Comparison of ENCODE assay signal across 14 cellular contexts in genomic region chr3:197306374-197307086, GRCh38. TPM values are rescaled to one million over a fixed set of nuclear protein-coding genes. Genes with fewer than 3 reads are reported as not detected.
DNase-seq lines count a peak whose midpoint lies in the region; ATAC-seq, FAIRE-seq and TF ChIP-seq lines count a peak whose summit lies in the region.
"Had no signal": no experiment of that assay in that cellular context is flagged by ENCODE, and none has a peak within 500 bp of the region (broad histone marks: within the 10 kb centered on the region; RNA-seq: fewer than 3 reads in every experiment).

No MANE protein-coding gene starts in this region.

- no peaks in the 10 kb centered on the region for H3K9me3 ChIP-seq in SK-N-SH
- H3K9me3 ChIP-seq in fibroblast of lung (ENCODE audit: control insufficient read depth, insufficient read depth, low read depth, low read length), result no peaks in the 10 kb centered on the region
- no peaks in the 10 kb centered on the region for H3K9me3 ChIP-seq in BE2C

- H3K79me2 ChIP-seq in SK-N-SH (ENCODE audit: insufficient read depth) (no peaks in the 10 kb centered on the region), fibroblast of lung (ENCODE audit: control insufficient read depth, insufficient read depth, low read length) (no peaks in the 10 kb centered on the region)

- no peak overlapping the region for H3K4me2 ChIP-seq in SK-N-SH
- peak overlapping the region; percentile 47 for H3K4me2 ChIP-seq in fibroblast of lung (ENCODE audit: extremely low read depth, insufficient read depth, low read length)

- peak; percentile 77 for FAIRE-seq in H54 (lab: Jason Lieb, UNC)
- FAIRE-seq: TTC549 had no signal

- WGBS in SK-N-SH (ENCODE audit: low lambda C conversion rate), result 96% methylated on average over 6 of the region's 7 CpGs

- no peak for DNase-seq in H54 (ENCODE audit: insufficient read length, low spot score)
- DNase-seq in SK-N-SH, result no peak
- peak; percentile 75 to 93 for DNase-seq in fibroblast of lung (ENCODE audit: low read depth in 2 of 2)
- peak; percentile 86 for DNase-seq in retinal pigment epithelial cell (ENCODE audit: low read depth)
- DNase-seq in effector CD8-positive, alpha-beta T cell (lab: John Stamatoyannopoulos, UW), result no peak
- no peak for DNase-seq in BE2C
- DNase-seq in NK-92 (lab: John Stamatoyannopoulos, UW; ENCODE audit: unreplicated experiment), result no peak
- DNase-seq: activated T-cell treated with anti-CD3 and anti-CD28 coated beads, Interleukin-2, amount 50 U/mL, for 4 hours; NCI-H1105; NK-92 treated with Interleukin-12 subunit alpha and Interleukin-12 subunit beta, amount 100 ng/mL, for 24 hours; stimulated activated naive CD4-positive, alpha-beta T cell treated with Interleukin-2 at 50 U/mL for 16 hours had no signal

- TF ChIP-seq EP300 in SK-N-SH (IDR thresholded peaks at IDR 0.05; ENCODE audit: borderline replicate concordance in 1 of 2, low read depth in 1 of 2, low read length in 1 of 2), result no peak

- no peak overlapping the region for H3K4me3 ChIP-seq in SK-N-SH (ENCODE audit: low read depth in 2 of 2, low read length in 1 of 2)
- no peak overlapping the region for H3K4me3 ChIP-seq in fibroblast of lung (replicated peaks in 1 of 4; ENCODE audit: control extremely low read depth in 1 of 4, insufficient read depth in 1 of 4, low read depth in 3 of 4, low read length in 4 of 4)
- H3K4me3 ChIP-seq in retinal pigment epithelial cell (ENCODE audit: low read length), result no peak overlapping the region
- no peak overlapping the region for H3K4me3 ChIP-seq in BE2C (ENCODE audit: low read depth, low read length)
- H3K4me3 ChIP-seq: coronary artery had no signal

- no peak overlapping the region for H2AFZ ChIP-seq in SK-N-SH (ENCODE audit: low read depth)
- H2AFZ ChIP-seq in fibroblast of lung (ENCODE audit: low read length), result no peak overlapping the region

- POLR2A ChIA-PET in SK-N-SH (lab: Yijun Ruan, JAX), result no interaction called here

- H3K9ac ChIP-seq in SK-N-SH (no peak overlapping the region), fibroblast of lung (ENCODE audit: insufficient read depth, low read length) (no peak overlapping the region)

- ATAC-seq in GM18505 (IDR thresholded peaks at IDR 0.05; ENCODE audit: unreplicated experiment), result no peak

- CTCF ChIA-PET in SK-N-SH (lab: Yijun Ruan, JAX), result interaction anchor here (1.2 kb wide), 1 partner anchor 82 kb away, joined by 3 read pairs; no protein-coding TSS in a partner anchor

- TF ChIP-seq CTCF in SK-N-SH (IDR thresholded peaks at IDR 0.05) (no peak), fibroblast of lung (conservative IDR thresholded peaks at IDR 0.05 in 1 of 2, IDR thresholded peaks at IDR 0.05 in 1 of 2; ENCODE audit: low read depth in 1 of 2, low read length in 2 of 2) (no peak), retinal pigment epithelial cell (conservative IDR thresholded peaks at IDR 0.05; ENCODE audit: low read depth, low read length) (no peak), BE2C (IDR thresholded peaks at IDR 0.05; ENCODE audit: low read depth, low read length) (no peak)

- no peak for TF ChIP-seq RAD21 in SK-N-SH (IDR thresholded peaks at IDR 0.05; ENCODE audit: low read length)

- H4K20me1 ChIP-seq in SK-N-SH (ENCODE audit: insufficient read depth) (no peaks in the 10 kb centered on the region), fibroblast of lung (ENCODE audit: control insufficient read depth, extremely low read depth, insufficient read depth, low read length) (no peaks in the 10 kb centered on the region)

- TF ChIP-seq POLR2A in H54 (IDR thresholded peaks at IDR 0.05; ENCODE audit: low read depth, low read length), result no peak
- TF ChIP-seq POLR2A in GM18505 (IDR thresholded peaks at IDR 0.05; ENCODE audit: borderline replicate concordance, extremely low read depth, insufficient read depth, insufficient read length), result no peak

- H3K9me2 ChIP-seq in SK-N-SH, result no peaks in the 10 kb centered on the region

- peak overlapping the region in 1 of 2 experiments; percentile 44; a peak in 2 of 4 replicates for H3K27ac ChIP-seq in SK-N-SH (ENCODE audit: low read depth in 2 of 2, low read length in 1 of 2)
- H3K27ac ChIP-seq in fibroblast of lung (ENCODE audit: insufficient read depth, low read length), result peak overlapping the region; percentile 46

- H3K4me1 ChIP-seq in SK-N-SH (ENCODE audit: control insufficient read depth in 1 of 2, insufficient read depth in 2 of 2, low read depth in 1 of 2, low read length in 1 of 2) (peaks cover 2 to 26% of the 10 kb centered on the region in 2 experiments; a peak in 3 of 4 replicates), fibroblast of lung (ENCODE audit: control insufficient read depth, extremely low read depth, insufficient read depth, low read length) (peaks cover 12% of the 10 kb centered on the region), BE2C (no peaks in the 10 kb centered on the region)

- H3F3A ChIP-seq in SK-N-SH (replicated peaks; ENCODE audit: insufficient read depth), result peaks cover 20% of the 10 kb centered on the region

- H3K36me3 ChIP-seq in SK-N-SH (replicated peaks in 1 of 2; ENCODE audit: control insufficient read depth in 1 of 2, insufficient read depth in 2 of 2, low read length in 1 of 2) (no peaks in the 10 kb centered on the region), fibroblast of lung (ENCODE audit: control insufficient read depth, insufficient read depth, low read length) (no peaks in the 10 kb centered on the region), BE2C (no peaks in the 10 kb centered on the region)

- H3K27me3 ChIP-seq in SK-N-SH (ENCODE audit: insufficient read depth) (no peaks in the 10 kb centered on the region), fibroblast of lung (ENCODE audit: control insufficient read depth, insufficient read depth, low read length) (no peaks in the 10 kb centered on the region), BE2C (no peaks in the 10 kb centered on the region)

TF ChIP-seq in SK-N-SH, 30 proteins besides CTCF, POLR2A, EP300 and RAD21:
- TF ChIP-seq FOSL2 (IDR thresholded peaks at IDR 0.05; ENCODE audit: borderline replicate concordance, low read depth), result peak; percentile 16; the same call in 1 of the 2 replicates
- no peak for TF ChIP-seq PBX3 (IDR thresholded peaks at IDR 0.05)
- TF ChIP-seq NFIC (IDR thresholded peaks at IDR 0.05; ENCODE audit: borderline replicate concordance), result no peak
- TF ChIP-seq JUND (IDR thresholded peaks at IDR 0.05), result peak; percentile 46; the same call in 1 of the 2 replicates
- no peak for TF ChIP-seq SIN3A (IDR thresholded peaks at IDR 0.05; ENCODE audit: borderline replicate concordance, low read depth, low read length)
TF ChIP-seq in SK-N-SH: peak in this region for 2.

RNA-seq across cellular contexts. Expression of gene DLG1, which starts 8.1 kb away (rescaled TPM):
- polyA plus RNA-seq in SK-N-SH (2012; rRNA removed) (16.5 and 21.0 TPM in 2 replicates), fibroblast of lung (29.5 and 47.7 TPM in 2 replicates)
- 24.3 and 26.7 TPM in 2 replicates for polyA plus RNA-seq in SK-N-SH (2012; cell fraction: cytosol; rRNA removed)
- 16.9 and 38.8 TPM in 2 replicates for polyA plus RNA-seq in SK-N-SH (2012; cell fraction: nucleus; rRNA removed)
- total RNA-seq in fibroblast of lung, result 51.4 and 53.0 TPM in 2 replicates
- polyA plus RNA-seq in fibroblast of lung (2012), result 23.1 and 36.3 TPM in 2 replicates
- polyA minus RNA-seq in fibroblast of lung (ENCODE audit: low replicate concordance), result 12.0 and 19.9 TPM in 2 replicates
- polyA plus RNA-seq in BE2C (2012; ENCODE audit: insufficient read depth, insufficient read length, low read depth), result 24.6 TPM

Comparison
In these comparisons a context has a peak if more than half of its experiments do, and no peak if none do; other contexts are left out.
1. DNase-seq: peak in fibroblast of lung (2 of 2) and retinal pigment epithelial cell (single experiment); none in H54 (single experiment), SK-N-SH (single experiment), effector CD8-positive, alpha-beta T cell (single experiment), BE2C (single experiment) and NK-92 (single experiment).